Comparison of ENCODE assay signal across 36 cellular contexts in genomic region chr5:140056880-140057279, GRCh38. TPM values are rescaled to one million over a fixed set of nuclear protein-coding genes. Genes with fewer than 3 reads are reported as not detected.
"Had no signal": no experiment of that assay in that cellular context is flagged by ENCODE, and none has a peak within 500 bp of the region (broad histone marks: within the 10 kb centered on the region; RNA-seq: fewer than 3 reads in every experiment).

No MANE protein-coding gene starts in this region.

- H3K4me3 ChIP-seq: MG63 had no signal

- DNase-seq: Karpas-422, Kasumi-1, MG63, MM.1S, MV-4-11, NCI-H1048, NCI-H1092, NCI-H1092 treated with DMSO at 0.1 percent for 48 hours, NCI-H1105, NCI-H1105 treated with DMSO at 0.1 percent for 48 hours, NCI-H1417, NCI-H1417 treated with DMSO at 0.1 percent for 48 hours, NCI-H1436, NCI-H1436 treated with DMSO at 0.1 percent for 48 hours, NCI-H146, NCI-H1694, NCI-H1694 treated with DMSO at 0.1 percent for 48 hours, NCI-H187, NCI-H187 treated with DMSO at 0.1 percent for 48 hours, NCI-H1930, NCI-H2029, NCI-H2029 treated with DMSO at 0.1 percent for 48 hours, NCI-H2081, NCI-H2081 treated with DMSO at 0.1 percent for 48 hours, NCI-H2107, NCI-H2171, NCI-H2171 treated with DMSO at 0.1 percent for 48 hours, NCI-H2227 treated with DMSO at 0.1 percent for 48 hours, NCI-H226, NCI-H345, NCI-H446, NCI-H446 treated with DMSO at 0.1 percent for 48 hours, NCI-H510A, NCI-H510A treated with DMSO at 0.1 percent for 48 hours had no signal

- H3K4me2 ChIP-seq: KMS-11 had no signal

- H3K27ac ChIP-seq: KMS-11 had no signal

- H3K9ac ChIP-seq: KMS-11 had no signal

- H3K36me3 ChIP-seq: MG63 had no signal

RNA-seq across cellular contexts. Expression of gene NRG2, which starts 13.8 kb away (rescaled TPM):
- total RNA-seq: LHCN-M2 had no signal
